Comparison of ENCODE assay signal across 2 cellular contexts in genomic region chr7:99617187-99617781, GRCh38.
TF ChIP-seq lines count a peak whose summit lies in the region.

No MANE protein-coding gene starts in this region.

TF ChIP-seq in A549, 52 proteins besides CTCF, POLR2A, EP300 and RAD21:
- TF ChIP-seq ELK1 (IDR thresholded peaks at IDR 0.05; ENCODE audit: low read depth, low read length) (no peak), BCL3 (IDR thresholded peaks at IDR 0.05) (no peak), NFE2L2 (conservative IDR thresholded peaks at IDR 0.05; ENCODE audit: low read length) (no peak), CHD4 (IDR thresholded peaks at IDR 0.05; ENCODE audit: borderline replicate concordance) (no peak), MYC (IDR thresholded peaks at IDR 0.05; ENCODE audit: borderline replicate concordance, low read length) (no peak), SREBF2 (IDR thresholded peaks at IDR 0.05) (no peak), ZSCAN20 (CRISPR knock-in tag; IDR thresholded peaks at IDR 0.05) (no peak), NR3C1 (IDR thresholded peaks at IDR 0.05) (no peak)

TF ChIP-seq in GM23338, 12 proteins besides CTCF, POLR2A, EP300 and RAD21:
- TF ChIP-seq EZH2phosphoT487 (IDR thresholded peaks at IDR 0.05; ENCODE audit: unreplicated experiment) (no peak), JUNB (IDR thresholded peaks at IDR 0.05; ENCODE audit: unreplicated experiment) (no peak), EZH2 (IDR thresholded peaks at IDR 0.05; ENCODE audit: low read depth, unreplicated experiment) (no peak), REST (IDR thresholded peaks at IDR 0.05; ENCODE audit: unreplicated experiment) (no peak), ZNF331 (CRISPR knock-in tag; IDR thresholded peaks at IDR 0.05; ENCODE audit: low read depth) (no peak), ETS1 (IDR thresholded peaks at IDR 0.05) (no peak), POLR2AphosphoS5 (IDR thresholded peaks at IDR 0.05; ENCODE audit: low read depth) (no peak), STAT1 (IDR thresholded peaks at IDR 0.05; ENCODE audit: unreplicated experiment) (no peak), ZNF462 (CRISPR knock-in tag; IDR thresholded peaks at IDR 0.05) (no peak)
